8 cellular contexts compared by ENCODE assay signal in the genomic region with DNA sequence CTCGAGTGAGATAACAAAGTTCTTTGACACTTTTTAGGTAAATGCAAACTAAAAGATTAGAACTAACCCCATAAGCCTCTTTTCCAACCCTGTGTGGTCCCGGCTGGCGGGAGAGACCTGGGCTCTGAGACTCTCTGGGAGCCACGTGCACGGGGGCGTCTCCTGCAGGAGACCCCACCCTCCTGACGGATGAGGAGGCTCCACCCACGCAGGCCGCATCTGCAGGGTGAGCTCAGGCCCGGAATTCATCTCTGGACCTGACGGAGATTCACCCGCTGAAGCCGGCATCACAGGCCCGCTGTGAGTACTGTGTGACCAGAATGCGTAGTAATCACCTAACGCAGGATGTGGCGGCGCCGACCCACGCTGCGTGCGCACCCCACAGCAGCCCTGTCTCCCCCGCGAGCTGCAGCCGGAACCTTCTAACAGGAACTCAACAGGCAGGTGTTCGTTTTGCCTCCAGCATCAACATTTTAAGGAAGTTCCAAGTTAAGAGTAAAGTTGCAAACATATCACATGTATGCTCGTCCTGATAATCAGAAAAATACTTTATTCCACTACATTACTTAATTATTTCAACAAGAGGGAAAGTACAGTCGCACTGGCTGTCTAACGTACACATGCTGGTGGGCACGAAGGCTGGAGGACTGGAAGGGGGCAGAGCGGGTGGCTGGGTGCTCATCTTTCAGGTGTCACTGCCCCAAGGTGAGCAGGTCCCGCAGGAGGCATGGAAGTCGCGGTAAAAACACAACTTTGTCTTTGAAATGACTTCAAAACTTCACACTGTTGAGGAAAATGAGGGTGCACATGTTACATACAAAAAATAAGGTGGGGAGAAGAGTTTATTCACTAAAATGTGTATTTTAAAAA. TPM values are rescaled to one million over a fixed set of nuclear protein-coding genes. Genes with fewer than 3 reads are reported as not detected.
DNase-seq lines count a peak whose midpoint lies in the region; ATAC-seq and TF ChIP-seq lines count a peak whose summit lies in the region.

No MANE protein-coding gene starts in this region.

- H3K9me3 Mint-ChIP-seq in Caco-2 (ENCODE audit: unreplicated experiment), result no peaks in the 10 kb centered on the region
- H3K9me3 Mint-ChIP-seq in activated CD4-positive, alpha-beta memory T cell treated with anti-CD3 and anti-CD28 coated beads for 36 hours, result no peaks in the 10 kb centered on the region

- DNase-seq in Caco-2, result peak in 1 of 2 experiments; percentile 42
- peak; percentile 87 for DNase-seq in activated CD4-positive, alpha-beta memory T cell treated with anti-CD3 and anti-CD28 coated beads for 36 hours
- peak; percentile 58 to 59 for DNase-seq in stimulated activated CD4-positive, alpha-beta T cell treated with anti-CD3 and anti-CD28 coated beads, Interleukin-15, amount 100 ng/mL, for 1 hour (ENCODE audit: low read depth in 1 of 2, low spot score in 1 of 2)
- no peak for DNase-seq in hypothalamus (lab: John Stamatoyannopoulos, UW)
- no peak for DNase-seq in DMS153 treated with DMSO at 0.1 percent for 48 hours (lab: John Stamatoyannopoulos, UW; ENCODE audit: unreplicated experiment)

- peaks cover 9% of the 10 kb centered on the region for H3K27me3 Mint-ChIP-seq in Caco-2 (ENCODE audit: insufficient read depth, unreplicated experiment)
- H3K27me3 Mint-ChIP-seq in activated CD4-positive, alpha-beta memory T cell treated with anti-CD3 and anti-CD28 coated beads for 36 hours, result peaks cover 7% of the 10 kb centered on the region

- intact Hi-C loops in Caco-2 (cut with micrococcal nuclease; ENCODE audit: unreplicated experiment), result no loop called here
- intact Hi-C loops in activated CD4-positive, alpha-beta memory T cell treated with anti-CD3 and anti-CD28 coated beads for 36 hours (cut with micrococcal nuclease), result no loop called here

- H3K4me3 Mint-ChIP-seq in Caco-2 (ENCODE audit: unreplicated experiment), result peak overlapping the region; percentile 58
- peak overlapping the region; percentile 28 for H3K4me3 Mint-ChIP-seq in activated CD4-positive, alpha-beta memory T cell treated with anti-CD3 and anti-CD28 coated beads for 36 hours

- no peak overlapping the region for H3K4me3 ChIP-seq in Caco-2 (ENCODE audit: low read depth, low read length)

- no peaks in the 10 kb centered on the region for H3K9me3 ChIP-seq in Caco-2

- H3K27ac Mint-ChIP-seq in Caco-2 (ENCODE audit: unreplicated experiment), result no peak overlapping the region
- peak overlapping the region; percentile 16 for H3K27ac Mint-ChIP-seq in activated CD4-positive, alpha-beta memory T cell treated with anti-CD3 and anti-CD28 coated beads for 36 hours

- no peaks in the 10 kb centered on the region for H3K4me1 ChIP-seq in Caco-2

- no peak for TF ChIP-seq CTCF in Caco-2 (IDR thresholded peaks at IDR 0.05; ENCODE audit: insufficient read depth in 1 of 2, low read depth in 1 of 2, low read length in 1 of 2, severe bottlenecking in 1 of 2, unreplicated experiment in 1 of 2)

- H3K27me3 ChIP-seq in Caco-2 (replicated peaks; ENCODE audit: control insufficient read depth, insufficient read depth, low read length), result no peaks in the 10 kb centered on the region

- no TSS peak for BruUV-seq in Caco-2 (replicated peaks; lab: Mats Ljungman, UMichigan)

- no peaks in the 10 kb centered on the region for H3K36me3 ChIP-seq in Caco-2 (ENCODE audit: control insufficient read depth, insufficient read depth, low read length)

- POLR2A ChIA-PET in Caco-2 (lab: Charles Lee), result no interaction called here
- POLR2A ChIA-PET in activated CD4-positive, alpha-beta memory T cell treated with anti-CD3 and anti-CD28 coated beads for 36 hours (lab: Charles Lee), result no interaction called here

- ATAC-seq in HG03520 (IDR thresholded peaks at IDR 0.05; ENCODE audit: unreplicated experiment) (peak; percentile 72), esophagus mucosa (peak; percentile 70), GM18870 (IDR thresholded peaks at IDR 0.05; ENCODE audit: unreplicated experiment) (no peak)

- H3K4me1 Mint-ChIP-seq in Caco-2 (ENCODE audit: low read depth, unreplicated experiment), result no peaks in the 10 kb centered on the region
- peaks cover 11% of the 10 kb centered on the region for H3K4me1 Mint-ChIP-seq in activated CD4-positive, alpha-beta memory T cell treated with anti-CD3 and anti-CD28 coated beads for 36 hours (ENCODE audit: low read depth)

- CTCF ChIA-PET in Caco-2 (lab: Charles Lee), result no interaction called here
- CTCF ChIA-PET in activated CD4-positive, alpha-beta memory T cell treated with anti-CD3 and anti-CD28 coated beads for 36 hours (lab: Charles Lee), result interaction anchor here (0.8 kb wide), 1 partner anchor 46 kb away, joined by 3 read pairs; no protein-coding TSS in a partner anchor

- H3K36me3 Mint-ChIP-seq in Caco-2 (ENCODE audit: insufficient read depth, unreplicated experiment), result no peaks in the 10 kb centered on the region
- no peaks in the 10 kb centered on the region for H3K36me3 Mint-ChIP-seq in activated CD4-positive, alpha-beta memory T cell treated with anti-CD3 and anti-CD28 coated beads for 36 hours

RNA-seq across cellular contexts. Expression of gene FGFRL1, which starts 44.5 kb away (rescaled TPM):
- total RNA-seq in Caco-2 (2022) (25.4 and 26.0 TPM in 2 replicates), esophagus mucosa (2.2 TPM)
- 10 to 100 TPM; 12.2 to 15.1 TPM for total RNA-seq in activated CD4-positive, alpha-beta memory T cell treated with anti-CD3 and anti-CD28 coated beads for 36 hours

RNA-seq across cellular contexts. Expression of gene RNF212, which starts 57.4 kb away (rescaled TPM):
- not detected in 2 replicates for total RNA-seq in Caco-2 (2022)
- total RNA-seq in activated CD4-positive, alpha-beta memory T cell treated with anti-CD3 and anti-CD28 coated beads for 36 hours, result 1 to 10 TPM in 1 of 2 experiments, under 1 TPM in 1; 0.87 to 1.4 TPM
- 1.4 TPM for total RNA-seq in esophagus mucosa

Comparison
In these comparisons a context has a peak if more than half of its experiments do, and no peak if none do; other contexts are left out.
1. DNase-seq: peak in activated CD4-positive, alpha-beta memory T cell treated with anti-CD3 and anti-CD28 coated beads for 36 hours (single experiment) and stimulated activated CD4-positive, alpha-beta T cell treated with anti-CD3 and anti-CD28 coated beads, Interleukin-15, amount 100 ng/mL, for 1 hour (2 of 2); none in hypothalamus (0 of 51) and DMS153 treated with DMSO at 0.1 percent for 48 hours (single experiment).